Comparison of ENCODE assay signal across 17 cellular contexts in the genomic region with DNA sequence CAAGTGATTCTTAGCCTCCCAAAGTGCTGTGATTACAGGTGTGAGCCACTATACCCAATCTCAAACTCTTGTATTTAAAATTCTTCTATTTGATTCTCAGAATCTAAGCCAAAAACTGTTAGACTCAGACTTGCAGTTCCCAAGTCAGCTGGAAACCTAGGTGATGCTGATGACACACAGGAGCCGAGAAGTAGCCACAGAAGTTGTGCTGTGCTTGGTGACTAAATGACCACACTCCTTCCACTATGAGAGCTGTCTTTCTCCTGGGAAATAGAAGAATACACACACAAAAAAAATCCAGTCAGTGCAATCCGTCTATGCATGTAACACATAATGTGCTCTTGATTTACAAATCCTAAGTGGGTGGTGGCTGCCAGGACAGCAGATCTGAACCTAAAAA. TPM values are rescaled to one million over a fixed set of nuclear protein-coding genes. Genes with fewer than 3 reads are reported as not detected.
"Had no signal": no experiment of that assay in that cellular context is flagged by ENCODE, and none has a peak within 500 bp of the region (broad histone marks: within the 10 kb centered on the region; RNA-seq: fewer than 3 reads in every experiment).

No MANE protein-coding gene starts in this region.

- H3K27me3 ChIP-seq: adrenal gland, body of pancreas, neural progenitor cell had no signal

- H3K9me3 ChIP-seq: adrenal gland, body of pancreas had no signal

- H3K36me3 ChIP-seq: adrenal gland, neural progenitor cell had no signal

- H3K27me3 Mint-ChIP-seq: type B pancreatic cell had no signal

- ATAC-seq: body of pancreas, left ventricle myocardium superior had no signal

- H3K36me3 Mint-ChIP-seq: neural progenitor cell had no signal

- H3K4me3 Mint-ChIP-seq: endodermal cell, neural progenitor cell, type B pancreatic cell had no signal

- H3K27ac ChIP-seq: adrenal gland, body of pancreas, neural progenitor cell, parathyroid adenoma had no signal

- DNase-seq: activated naive CD4-positive, alpha-beta T cell; activated T-cell treated with anti-CD3 and anti-CD28 coated beads for 4 hours; adrenal gland; body of pancreas; dermis blood vessel endothelial cell; endodermal cell; erythroblast; hippocampal formation; left ventricle myocardium superior; mesendoderm; retina; SIG-M5; stimulated activated CD4-positive, alpha-beta T cell treated with anti-CD3 and anti-CD28 coated beads, Interleukin-15, amount 100 ng/mL, for 24 hours; substantia nigra had no signal

- H3K27ac Mint-ChIP-seq: endodermal cell, neural progenitor cell, type B pancreatic cell had no signal

- H3K4me1 ChIP-seq: adrenal gland had no signal

- H3K4me2 ChIP-seq: neural progenitor cell had no signal

- H3K9ac ChIP-seq: neural progenitor cell, parathyroid adenoma had no signal

- H3K4me3 ChIP-seq: adrenal gland, body of pancreas, neural progenitor cell had no signal

RNA-seq across cellular contexts. Expression of gene ILDR1, which starts 33.9 kb away (rescaled TPM):
- total RNA-seq: dermis blood vessel endothelial cell had no signal
